23 cellular contexts compared by ENCODE assay signal in the genomic region with DNA sequence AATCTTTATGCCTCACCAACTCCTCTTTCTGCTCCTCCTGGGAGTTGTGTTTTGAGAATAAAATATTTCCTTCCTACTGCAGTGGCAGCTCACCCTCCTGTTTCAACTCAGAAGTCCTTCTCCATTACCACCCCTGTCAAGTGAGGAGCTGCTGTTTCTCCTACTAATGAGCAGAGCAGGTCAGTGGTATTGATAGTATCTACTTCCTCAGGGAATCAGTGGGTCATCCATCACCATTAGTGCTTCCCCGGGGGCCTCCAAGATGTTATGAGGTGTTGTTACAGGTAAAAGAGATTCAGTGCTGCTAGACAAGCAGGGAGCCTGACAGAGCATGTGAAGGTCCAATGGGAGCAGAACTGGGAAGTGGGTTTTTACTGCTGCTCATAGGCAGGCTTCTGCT.
"Had no signal": no experiment of that assay in that cellular context is flagged by ENCODE, and none has a peak within 500 bp of the region (broad histone marks: within the 10 kb centered on the region; RNA-seq: fewer than 3 reads in every experiment).

No MANE protein-coding gene starts in this region.

- H3K27ac ChIP-seq: RWPE1 had no signal

- H3K9me3 ChIP-seq: MG63 had no signal

- H3K27me3 ChIP-seq: MG63 had no signal

- H3K4me1 Mint-ChIP-seq: T-cell had no signal

- ATAC-seq: HepG2, T-cell had no signal

- H3K27me3 Mint-ChIP-seq: T-cell had no signal

- H3K4me3 Mint-ChIP-seq: T-cell had no signal

- H3K4me3 ChIP-seq: MG63 had no signal

- H3K36me3 Mint-ChIP-seq: T-cell had no signal

- H3K36me3 ChIP-seq: MG63 had no signal

- H3K27ac Mint-ChIP-seq: T-cell had no signal

- DNase-seq: IMR-90, Karpas-422, KG1, MG63, NCI-H1092, NCI-H1105 treated with DMSO at 0.1 percent for 48 hours, NCI-H1417 treated with DMSO at 0.1 percent for 48 hours, NCI-H146, NCI-H1694 treated with DMSO at 0.1 percent for 48 hours, NCI-H1930, NCI-H2081, NCI-H2107, NCI-H2227 treated with DMSO at 0.1 percent for 48 hours, NCI-H446, NCI-H510A, NCI-H524 treated with DMSO at 0.1 percent for 48 hours, NCI-H69, NCI-H774, SHP77, SW 1271, T-cell had no signal
